Comparison of ENCODE assay signal across 2 cellular contexts in the genomic region with DNA sequence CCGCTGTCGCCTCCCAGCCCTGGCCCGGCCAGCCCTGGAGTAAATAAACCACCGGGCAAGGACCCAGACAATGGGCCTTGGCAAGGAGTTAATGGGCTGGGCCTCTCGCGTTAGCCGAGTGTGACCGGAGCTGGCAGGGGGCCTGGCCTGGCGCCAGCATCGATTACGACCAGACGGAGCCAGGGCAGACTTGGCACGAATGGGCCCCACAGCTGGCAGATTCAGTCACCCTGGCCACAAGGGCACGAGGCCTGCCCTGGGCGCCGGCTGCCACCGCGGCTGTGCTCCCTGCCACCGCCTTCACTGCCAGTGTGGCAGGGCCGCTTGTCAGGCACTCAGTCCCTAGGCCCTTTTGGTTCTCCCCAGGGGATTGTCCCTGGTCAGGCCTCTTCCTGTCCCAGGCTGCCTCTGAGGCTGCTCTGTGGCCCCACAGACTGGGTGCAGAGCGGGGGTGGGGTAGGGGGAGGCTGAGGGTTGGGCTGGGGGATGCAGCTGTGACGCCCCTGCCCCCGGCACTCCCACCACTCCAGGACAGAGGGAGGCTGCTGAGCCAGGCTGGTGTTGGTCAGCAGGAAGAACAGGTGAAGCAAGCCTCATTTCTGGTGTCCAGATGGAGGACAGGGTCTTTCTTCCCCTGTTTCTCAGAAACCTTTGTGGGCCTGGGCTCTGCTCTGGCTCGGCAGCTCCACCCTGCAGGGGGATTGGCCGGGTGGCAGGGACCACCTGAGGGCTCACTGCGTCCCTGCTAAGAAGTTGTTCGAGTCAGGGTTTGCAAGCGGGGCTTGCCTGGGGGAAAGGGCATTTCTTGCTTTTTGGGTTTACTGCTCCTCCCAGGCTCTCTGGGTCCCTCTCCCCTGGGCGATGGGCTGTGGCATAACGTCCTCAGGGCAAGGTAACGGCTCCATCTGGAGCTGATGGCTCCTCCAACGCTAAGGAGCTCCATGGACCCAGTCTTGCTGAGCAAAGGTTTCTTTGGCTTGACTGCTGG.
A peak's percentile ranks its signal among the peaks of the same experiment; 100 is the strongest.
TF ChIP-seq lines count a peak whose summit lies in the region.

No MANE protein-coding gene starts in this region.

TF ChIP-seq in A549, 52 proteins besides CTCF, POLR2A, EP300 and RAD21:
- TF ChIP-seq, protein P1, sequence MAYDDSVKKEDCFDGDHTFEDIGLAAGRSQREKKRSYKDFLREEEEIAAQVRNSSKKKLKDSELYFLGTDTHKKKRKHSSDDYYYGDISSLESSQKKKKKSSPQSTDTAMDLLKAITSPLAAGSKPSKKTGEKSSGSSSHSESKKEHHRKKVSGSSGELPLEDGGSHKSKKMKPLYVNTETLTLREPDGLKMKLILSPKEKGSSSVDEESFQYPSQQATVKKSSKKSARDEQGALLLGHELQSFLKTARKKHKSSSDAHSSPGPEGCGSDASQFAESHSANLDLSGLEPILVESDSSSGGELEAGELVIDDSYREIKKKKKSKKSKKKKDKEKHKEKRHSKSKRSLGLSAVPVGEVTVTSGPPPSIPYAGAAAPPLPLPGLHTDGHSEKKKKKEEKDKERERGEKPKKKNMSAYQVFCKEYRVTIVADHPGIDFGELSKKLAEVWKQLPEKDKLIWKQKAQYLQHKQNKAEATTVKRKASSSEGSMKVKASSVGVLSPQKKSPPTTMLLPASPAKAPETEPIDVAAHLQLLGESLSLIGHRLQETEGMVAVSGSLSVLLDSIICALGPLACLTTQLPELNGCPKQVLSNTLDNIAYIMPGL (CRISPR knock-in tag; IDR thresholded peaks at IDR 0.05; ENCODE audit: borderline replicate concordance) = no peak
- no peak for TF ChIP-seq USF2 (IDR thresholded peaks at IDR 0.05)
- TF ChIP-seq CHD2 (IDR thresholded peaks at IDR 0.05; ENCODE audit: low read length, partially characterized antibody) = peak; percentile 85
- TF ChIP-seq REST (IDR thresholded peaks at IDR 0.05) = peak; percentile 81
- no peak for TF ChIP-seq TFCP2L1 (CRISPR knock-in tag; IDR thresholded peaks at IDR 0.05)
- TF ChIP-seq ZC3H11A (IDR thresholded peaks at IDR 0.05) = no peak
- TF ChIP-seq ZSCAN20 (CRISPR knock-in tag; IDR thresholded peaks at IDR 0.05) = no peak
- no peak for TF ChIP-seq MAZ (IDR thresholded peaks at IDR 0.05; ENCODE audit: borderline replicate concordance, low read depth, low read length)
- TF ChIP-seq, protein P2, sequence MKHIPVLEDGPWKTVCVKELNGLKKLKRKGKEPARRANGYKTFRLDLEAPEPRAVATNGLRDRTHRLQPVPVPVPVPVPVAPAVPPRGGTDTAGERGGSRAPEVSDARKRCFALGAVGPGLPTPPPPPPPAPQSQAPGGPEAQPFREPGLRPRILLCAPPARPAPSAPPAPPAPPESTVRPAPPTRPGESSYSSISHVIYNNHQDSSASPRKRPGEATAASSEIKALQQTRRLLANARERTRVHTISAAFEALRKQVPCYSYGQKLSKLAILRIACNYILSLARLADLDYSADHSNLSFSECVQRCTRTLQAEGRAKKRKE (CRISPR knock-in tag; IDR thresholded peaks at IDR 0.05; ENCODE audit: low read depth) = peak; percentile 65; the same call in 1 of the 2 replicates
- TF ChIP-seq KDM1A (IDR thresholded peaks at IDR 0.05; ENCODE audit: low read depth) = no peak
- no peak for TF ChIP-seq CBX2 (IDR thresholded peaks at IDR 0.05; ENCODE audit: borderline replicate concordance, low read depth)
- no peak for TF ChIP-seq CEBPB (IDR thresholded peaks at IDR 0.05)
- TF ChIP-seq, protein P3, sequence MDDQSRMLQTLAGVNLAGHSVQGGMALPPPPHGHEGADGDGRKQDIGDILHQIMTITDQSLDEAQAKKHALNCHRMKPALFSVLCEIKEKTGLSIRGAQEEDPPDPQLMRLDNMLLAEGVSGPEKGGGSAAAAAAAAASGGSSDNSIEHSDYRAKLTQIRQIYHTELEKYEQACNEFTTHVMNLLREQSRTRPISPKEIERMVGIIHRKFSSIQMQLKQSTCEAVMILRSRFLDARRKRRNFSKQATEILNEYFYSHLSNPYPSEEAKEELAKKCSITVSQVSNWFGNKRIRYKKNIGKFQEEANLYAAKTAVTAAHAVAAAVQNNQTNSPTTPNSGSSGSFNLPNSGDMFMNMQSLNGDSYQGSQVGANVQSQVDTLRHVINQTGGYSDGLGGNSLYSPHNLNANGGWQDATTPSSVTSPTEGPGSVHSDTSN (IDR thresholded peaks at IDR 0.05) = no peak
- peak; percentile 63 for TF ChIP-seq GATA3 (IDR thresholded peaks at IDR 0.05; ENCODE audit: borderline replicate concordance)
- TF ChIP-seq RFX5 (IDR thresholded peaks at IDR 0.05) = no peak
- TF ChIP-seq HES2 (IDR thresholded peaks at IDR 0.05) = no peak
- peak; percentile 69 for TF ChIP-seq MAX (IDR thresholded peaks at IDR 0.05)
- no peak for TF ChIP-seq JUN (IDR thresholded peaks at IDR 0.05)
- no peak for TF ChIP-seq TP53 (CRISPR knock-in tag; IDR thresholded peaks at IDR 0.05)

TF ChIP-seq in H1, 55 proteins besides CTCF, POLR2A, EP300 and RAD21:
- no peak for TF ChIP-seq SP2 (IDR thresholded peaks at IDR 0.05; ENCODE audit: low read length)
- no peak for TF ChIP-seq CEBPB (IDR thresholded peaks at IDR 0.05; ENCODE audit: low read depth, low read length)
- TF ChIP-seq CHD2 (IDR thresholded peaks at IDR 0.05; ENCODE audit: low read length) = peak; percentile 84
- no peak for TF ChIP-seq PHF8 (conservative IDR thresholded peaks at IDR 0.05; ENCODE audit: low read depth, low read length)
- no peak for TF ChIP-seq SIN3A (conservative IDR thresholded peaks at IDR 0.05 in 1 of 2, IDR thresholded peaks at IDR 0.05 in 1 of 2; ENCODE audit: low read depth in 1 of 2, low read length in 2 of 2)
- TF ChIP-seq MAX (IDR thresholded peaks at IDR 0.05) = peak; percentile 58; the same call in 1 of the 2 replicates
- TF ChIP-seq BRCA1 (IDR thresholded peaks at IDR 0.05; ENCODE audit: low read depth, low read length) = peak; percentile 31; the same call in 1 of the 2 replicates
- TF ChIP-seq SIX5 (IDR thresholded peaks at IDR 0.05; ENCODE audit: low read depth, low read length) = no peak
- no peak for TF ChIP-seq ZNF274 (IDR thresholded peaks at IDR 0.05; ENCODE audit: borderline replicate concordance, extremely low read depth, low read length)
- TF ChIP-seq CTBP2 (IDR thresholded peaks at IDR 0.05; ENCODE audit: borderline replicate concordance, insufficient read depth, insufficient read length, low read length) = peak; percentile 50
- peak; percentile 23 for TF ChIP-seq NANOG (IDR thresholded peaks at IDR 0.05; ENCODE audit: insufficient read depth, low read depth, low read length, poor library complexity, severe bottlenecking)
